9 cellular contexts compared by ENCODE assay signal in the genomic region with DNA sequence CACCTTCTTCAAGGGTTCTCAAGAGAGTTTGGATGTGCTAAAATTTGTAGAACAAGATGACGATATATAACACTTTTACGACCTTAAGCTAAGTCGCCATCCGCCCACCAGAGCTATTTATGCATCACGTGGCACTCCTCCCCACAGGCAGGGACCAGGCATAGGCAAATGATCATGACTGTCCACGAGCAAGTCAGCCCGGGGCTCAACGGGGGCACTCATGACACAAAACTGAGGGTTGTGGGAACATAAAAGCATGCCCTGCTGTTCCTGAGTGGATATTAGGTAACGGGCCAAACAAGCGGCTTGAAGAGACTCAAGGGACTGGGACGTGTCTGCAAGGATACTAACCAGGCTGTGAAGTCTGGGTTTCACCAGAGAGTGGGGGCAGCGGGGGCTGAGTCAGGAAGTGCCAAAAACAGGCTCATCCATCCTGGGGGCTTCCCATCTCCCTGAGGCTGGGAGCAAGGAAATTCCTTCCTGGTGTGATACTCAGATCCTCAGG. TPM values are rescaled to one million over a fixed set of nuclear protein-coding genes. Genes with fewer than 3 reads are reported as not detected.
A peak's percentile ranks its signal among the peaks of the same experiment; 100 is the strongest.
DNase-seq lines count a peak whose midpoint lies in the region; ATAC-seq and TF ChIP-seq lines count a peak whose summit lies in the region.
"Had no signal": no experiment of that assay in that cellular context is flagged by ENCODE, and none has a peak within 500 bp of the region (broad histone marks: within the 10 kb centered on the region; RNA-seq: fewer than 3 reads in every experiment).

No MANE protein-coding gene starts in this region.

- CTCF ChIA-PET in RWPE1 (lab: Yijun Ruan, JAX): interaction anchor here (0.6 to 2.4 kb wide), 9 partner anchors 22 to 241 kb away, joined by 3 to 23 read pairs (median 4); partner anchors contain the start of gene ANKRD39

- intact Hi-C loops in Right ventricle myocardium superior (cut with DNase I) (no loop called here), psoas muscle (cut with DNase I) (no loop called here)

- H3K4me1 ChIP-seq in BE2C (no peaks in the 10 kb centered on the region), psoas muscle (peaks cover 14% of the 10 kb centered on the region)

- WGBS in psoas muscle, 3 donors: 15 to 17% (median 15%) methylated on average over 12 of the region's 12 CpGs

- ATAC-seq in Right ventricle myocardium superior (ENCODE audit: poor library complexity) (peak; percentile 25), psoas muscle (peak in 2 of 4 donors; percentile 20 to 38)

- H3K36me3 ChIP-seq in BE2C (no peaks in the 10 kb centered on the region), psoas muscle (ENCODE audit: insufficient read depth in 1 of 2, low read depth in 1 of 2) (no peaks in the 10 kb centered on the region)

- POLR2A ChIA-PET in RWPE1 (lab: Yijun Ruan, JAX; ENCODE audit: low non-redundant PET): interaction anchor here (0.8 to 1.5 kb wide), 3 partner anchors 23 to 44 kb away, joined by 3 to 6 read pairs (median 5); no protein-coding TSS in a partner anchor

- H3K9me3 ChIP-seq in BE2C (no peaks in the 10 kb centered on the region), psoas muscle (no peaks in the 10 kb centered on the region)

- H3K27me3 ChIP-seq in BE2C: no peaks in the 10 kb centered on the region
- no peaks in the 10 kb centered on the region for H3K27me3 ChIP-seq in psoas muscle (ENCODE audit: insufficient read depth in 3 of 3, low read length in 2 of 3)

- no peak for TF ChIP-seq CTCF in BE2C (IDR thresholded peaks at IDR 0.05; ENCODE audit: low read depth, low read length)
- TF ChIP-seq CTCF in RWPE1 (conservative IDR thresholded peaks at IDR 0.05; ENCODE audit: low read depth): no peak
- TF ChIP-seq CTCF in psoas muscle (IDR thresholded peaks at IDR 0.05): no peak

- H3K27ac ChIP-seq in RWPE1 (peak overlapping the region; percentile 43), psoas muscle (peak overlapping the region; percentile 65)

- H3K4me3 ChIP-seq in BE2C (ENCODE audit: low read depth, low read length) (peak overlapping the region; percentile 51), psoas muscle (peak overlapping the region; percentile 46)

- DNase-seq in BE2C (no peak), RWPE1 (ENCODE audit: low spot score) (no peak), Right ventricle myocardium superior (no peak), psoas muscle (peak in 1 of 2 donors; percentile 55), NCI-H1930 (lab: John Stamatoyannopoulos, UW) (no peak), middle frontal gyrus (ENCODE audit: extremely low spot score, low spot score) (no peak)
- no peak for DNase-seq in activated effector memory CD4-positive, alpha-beta T cell treated with Interleukin-2 at 50 U/mL for 16 hours
- DNase-seq in stimulated activated CD4-positive, alpha-beta T cell treated with anti-CD3 and anti-CD28 coated beads, Interleukin-4, amount 100 ng/mL, for 24 hours: no peak
- DNase-seq: activated CD8-positive, alpha-beta memory T cell treated with anti-CD3 and anti-CD28 coated beads for 24 hours had no signal

RNA-seq across cellular contexts. Expression of gene FAM178B, which starts 58.1 kb away (rescaled TPM):
- polyA plus RNA-seq in BE2C (2012; ENCODE audit: insufficient read depth, insufficient read length, low read depth): not detected
- 1.2 TPM for total RNA-seq in Right ventricle myocardium superior
- not detected for total RNA-seq in psoas muscle
- polyA plus RNA-seq in psoas muscle: under 1 TPM; 0.06 to 0.49 (median 0.16) TPM

RNA-seq across cellular contexts. Expression of gene SEMA4C, which starts 58.4 kb away (rescaled TPM):
- polyA plus RNA-seq in BE2C (2012; ENCODE audit: insufficient read depth, insufficient read length, low read depth): 32.7 TPM
- 18.2 TPM for total RNA-seq in Right ventricle myocardium superior
- total RNA-seq in psoas muscle: 10 to 100 TPM in 3 of 4 donors, 1 to 10 TPM in 1; 9.5 to 10.8 (median 10.2) TPM
- polyA plus RNA-seq in psoas muscle: 1 to 10 TPM; 4.1 to 8.3 (median 6.0) TPM
